31 cellular contexts compared by ENCODE assay signal in the genomic region with DNA sequence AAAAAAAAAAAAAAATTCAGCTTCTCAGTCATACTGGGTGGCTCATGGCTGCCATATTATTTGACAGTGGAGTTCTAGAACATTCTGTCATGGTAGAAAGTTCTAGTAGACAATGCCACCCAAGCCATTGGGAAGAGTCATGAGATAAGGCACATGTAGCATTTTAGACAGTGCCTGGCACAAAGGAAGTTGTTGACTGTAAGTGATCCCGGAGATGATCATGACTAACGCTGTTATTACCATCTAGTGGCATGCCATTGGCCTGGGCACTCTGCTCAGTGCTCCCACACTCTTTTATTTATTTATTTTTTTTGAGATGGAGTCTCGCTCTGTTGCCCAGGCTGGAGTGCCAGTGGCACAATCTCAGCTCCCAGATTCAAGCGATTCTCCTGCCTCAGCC.
"Had no signal": no experiment of that assay in that cellular context is flagged by ENCODE, and none has a peak within 500 bp of the region (broad histone marks: within the 10 kb centered on the region; RNA-seq: fewer than 3 reads in every experiment).

No MANE protein-coding gene starts in this region.

- H3K9me3 ChIP-seq: left ventricle myocardium inferior, neutrophil, ovary, sigmoid colon, testis, thyroid gland, transverse colon, upper lobe of left lung, vagina had no signal

- H3K27me3 ChIP-seq: neural progenitor cell, neutrophil, ovary, sigmoid colon, testis, thyroid gland, transverse colon, upper lobe of left lung, vagina had no signal

- H3K27me3 Mint-ChIP-seq: naive B cell; progenitor cell of endocrine pancreas; stimulated activated memory B cell treated with anti-CD40 and anti-IgM and Interleukin-4, amounts not matched to agents 10 μg/mL and 1 μg/mL and 100 μg/mL, for 72 hours; stimulated activated naive CD8-positive, alpha-beta T cell treated with anti-CD3 and anti-CD28 coated beads, Interleukin-15, amount 100 ng/mL, for 72 hours had no signal

- H3K36me3 ChIP-seq: neural progenitor cell, ovary had no signal

- H3K27ac Mint-ChIP-seq: immature natural killer cell; mesothelial cell of epicardium; naive B cell; natural killer cell; nephron progenitor cell; neural progenitor cell; stimulated activated memory B cell treated with anti-CD40 and anti-IgM and Interleukin-4, amounts not matched to agents 10 μg/mL and 1 μg/mL and 100 μg/mL, for 72 hours; stimulated activated naive CD8-positive, alpha-beta T cell treated with anti-CD3 and anti-CD28 coated beads, Interleukin-15, amount 100 ng/mL, for 72 hours had no signal

- H3K4me2 ChIP-seq: neural progenitor cell, smooth muscle cell had no signal

- H3K27ac ChIP-seq: left ventricle myocardium inferior, neural progenitor cell, neutrophil, ovary, sigmoid colon, testis, thyroid gland, transverse colon, upper lobe of left lung, vagina had no signal

- DNase-seq: hypothalamus; immature natural killer cell; kidney; left colon; left ventricle myocardium inferior; mesendoderm; naive B cell; natural killer cell; nephron progenitor cell; retina; right cardiac atrium; sigmoid colon; stimulated activated CD4-positive, alpha-beta T cell treated with anti-CD3 and anti-CD28 coated beads, Interleukin-1b, Interleukin-23, amount 100 ng/mL, for 48 hours; stimulated activated CD4-positive, alpha-beta T cell treated with anti-CD3 and anti-CD28 coated beads, Interleukin-2, amount 100 ng/mL, for 48 hours; stimulated activated CD4-positive, alpha-beta T cell treated with anti-CD3 and anti-CD28 coated beads, Interleukin-4, amount 100 ng/mL, for 4 hours; stimulated activated CD8-positive, alpha-beta memory T cell treated with anti-CD3 and anti-CD28 coated beads, Interleukin-4, amount 100 ng/mL, for 48 hours; stimulated activated naive CD4-positive, alpha-beta T cell treated with Interleukin-2 at 50 U/mL for 16 hours; stimulated activated naive CD8-positive, alpha-beta T cell treated with anti-CD3 and anti-CD28 coated beads, Interleukin-15, amount 100 ng/mL, for 72 hours; testis; thyroid gland; transverse colon; upper lobe of left lung had no signal

- H3K4me3 Mint-ChIP-seq: immature natural killer cell; mesothelial cell of epicardium; natural killer cell; nephron progenitor cell; neural progenitor cell; stimulated activated memory B cell treated with anti-CD40 and anti-IgM and Interleukin-4, amounts not matched to agents 10 μg/mL and 1 μg/mL and 100 μg/mL, for 72 hours; stimulated activated naive CD8-positive, alpha-beta T cell treated with anti-CD3 and anti-CD28 coated beads, Interleukin-15, amount 100 ng/mL, for 72 hours had no signal

- H3K9me3 Mint-ChIP-seq: immature natural killer cell; mesothelial cell of epicardium; naive B cell; natural killer cell; nephron progenitor cell; neural progenitor cell; stimulated activated memory B cell treated with anti-CD40 and anti-IgM and Interleukin-4, amounts not matched to agents 10 μg/mL and 1 μg/mL and 100 μg/mL, for 72 hours; stimulated activated naive CD8-positive, alpha-beta T cell treated with anti-CD3 and anti-CD28 coated beads, Interleukin-15, amount 100 ng/mL, for 72 hours had no signal

- H3K4me3 ChIP-seq: left ventricle myocardium inferior, lung, neural progenitor cell, ovary, sigmoid colon, smooth muscle cell, testis, thyroid gland, transverse colon, upper lobe of left lung, vagina had no signal

- H3K9ac ChIP-seq: neural progenitor cell had no signal

- H3K4me1 Mint-ChIP-seq: immature natural killer cell; mesothelial cell of epicardium; naive B cell; natural killer cell; nephron progenitor cell; neural progenitor cell; stimulated activated naive CD8-positive, alpha-beta T cell treated with anti-CD3 and anti-CD28 coated beads, Interleukin-15, amount 100 ng/mL, for 72 hours had no signal

- ATAC-seq: left colon; natural killer cell; right cardiac atrium; stimulated activated memory B cell treated with anti-CD40 and anti-IgM and Interleukin-4, amounts not matched to agents 10 μg/mL and 1 μg/mL and 100 μg/mL, for 72 hours; stimulated activated naive CD8-positive, alpha-beta T cell treated with anti-CD3 and anti-CD28 coated beads, Interleukin-15, amount 100 ng/mL, for 72 hours had no signal

- H3K4me1 ChIP-seq: left ventricle myocardium inferior, neural progenitor cell, sigmoid colon, testis, thyroid gland, transverse colon, upper lobe of left lung, vagina had no signal

- H2AFZ ChIP-seq: neural progenitor cell had no signal

- H3K36me3 Mint-ChIP-seq: natural killer cell had no signal
